ENCODE assay signal across 8 cellular contexts in the genomic region with DNA sequence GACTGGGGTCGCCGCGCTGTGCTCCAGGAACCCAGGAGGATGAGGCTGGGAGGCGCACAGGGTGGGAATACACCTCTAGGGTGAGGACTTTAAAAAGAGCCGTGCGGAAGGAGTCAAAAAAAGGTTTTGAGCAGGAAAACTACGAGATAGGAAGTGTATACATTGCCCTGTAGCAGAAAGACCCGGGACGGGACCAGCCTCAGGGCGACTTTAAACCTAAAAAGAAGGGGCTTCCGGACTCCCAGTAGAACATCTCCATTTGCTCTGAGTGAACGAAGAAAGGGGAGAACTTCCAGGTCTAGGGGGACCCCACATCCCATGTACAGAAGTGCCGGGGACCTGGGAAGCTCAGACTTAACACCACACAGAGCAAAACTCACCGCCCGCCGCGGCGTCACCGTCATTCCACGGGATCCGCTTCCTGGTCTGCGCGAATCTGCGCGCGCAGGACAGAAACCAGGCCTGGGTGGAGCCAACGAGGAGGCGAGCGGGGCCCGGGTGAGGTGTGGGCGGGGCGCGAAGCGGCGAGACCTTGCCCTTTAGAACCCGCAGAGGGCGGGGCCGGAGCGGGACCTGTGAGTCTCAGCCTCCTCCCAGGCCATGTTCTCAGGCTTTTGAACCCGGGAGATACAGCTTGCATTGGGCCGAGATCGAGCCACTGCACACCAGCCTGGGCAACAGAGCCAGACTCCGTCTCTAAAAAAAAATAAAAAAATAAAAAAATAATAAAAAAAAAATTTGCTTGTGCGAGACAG.
DNase-seq lines count a peak whose midpoint lies in the region; ATAC-seq and TF ChIP-seq lines count a peak whose summit lies in the region.
"Not testable (repeated sequence)": the region's sequence is repeated elsewhere in the genome, so short reads cannot be mapped to it uniquely, and the experiment has no call there.

A gene (minus strand): TSS at position 428 of the 755 bp plus-strand sequence. CDS start 3,675 bp downstream, outside the sequence.

- ATAC-seq in GM19438 (IDR thresholded peaks at IDR 0.05; ENCODE audit: low read depth, unreplicated experiment) (peak; percentile 94), HG03520 (IDR thresholded peaks at IDR 0.05; ENCODE audit: unreplicated experiment) (peak; percentile 93)

- not testable (repeated sequence) for H3K4me1 ChIP-seq in endocrine pancreas (ENCODE audit: control insufficient read depth, insufficient read depth, low read length)

- H3K27ac ChIP-seq in C4-2B: peak within 1 kb of the TSS; percentile 51

- peak within 1 kb of the TSS; percentile 25 for H3K4me3 ChIP-seq in endocrine pancreas (ENCODE audit: control insufficient read depth, insufficient read depth, low read length)

- H3K9ac ChIP-seq in endocrine pancreas (ENCODE audit: control insufficient read depth, insufficient read depth, low read length): peak within 1 kb of the TSS; percentile 77

- not testable (repeated sequence) for H3K9me3 ChIP-seq in endocrine pancreas (ENCODE audit: control insufficient read depth, low read length)

- DNase-seq in NOMO-1 treated with dmso at 0.1 percent for 144 hours (lab: John Stamatoyannopoulos, UW; ENCODE audit: unreplicated experiment) (peak; percentile 2), medulla oblongata (ENCODE audit: extremely low spot score) (peak; percentile 52)
- DNase-seq in activated CD8-positive, alpha-beta memory T cell treated with anti-CD3 and anti-CD28 coated beads, Interleukin-2, amount 50 U/mL, for 1 hour (ENCODE audit: extremely low read depth): peak; percentile 9
- DNase-seq in stimulated activated CD4-positive, alpha-beta T cell treated with anti-CD3 and anti-CD28 coated beads, Interleukin-4, amount 100 ng/mL, for 24 hours: peak; percentile 60

- not testable (repeated sequence) for H3K36me3 ChIP-seq in endocrine pancreas (ENCODE audit: control insufficient read depth, insufficient read depth, low read length)

- not testable (repeated sequence) for TF ChIP-seq CTCF in C4-2B (conservative IDR thresholded peaks at IDR 0.05)

- not testable (repeated sequence) for H3K27me3 ChIP-seq in endocrine pancreas (ENCODE audit: control insufficient read depth, insufficient read depth, low read length)

Comparison
In these comparisons a context has a peak if more than half of its experiments do, and no peak if none do; other contexts are left out.
1. Peak in every context shown above with its lines: DNase-seq, ATAC-seq, H3K4me3 ChIP-seq and H3K27ac ChIP-seq.
2. DNase-seq: peak in every context shown above with its lines; median percentile 60 in stimulated activated CD4-positive, alpha-beta T cell treated with anti-CD3 and anti-CD28 coated beads, Interleukin-4, amount 100 ng/mL, for 24 hours; 52 in medulla oblongata; 9 in activated CD8-positive, alpha-beta memory T cell treated with anti-CD3 and anti-CD28 coated beads, Interleukin-2, amount 50 U/mL, for 1 hour; 2 in NOMO-1 treated with dmso at 0.1 percent for 144 hours.